ENCODE assay signal across 9 cellular contexts in the genomic region with DNA sequence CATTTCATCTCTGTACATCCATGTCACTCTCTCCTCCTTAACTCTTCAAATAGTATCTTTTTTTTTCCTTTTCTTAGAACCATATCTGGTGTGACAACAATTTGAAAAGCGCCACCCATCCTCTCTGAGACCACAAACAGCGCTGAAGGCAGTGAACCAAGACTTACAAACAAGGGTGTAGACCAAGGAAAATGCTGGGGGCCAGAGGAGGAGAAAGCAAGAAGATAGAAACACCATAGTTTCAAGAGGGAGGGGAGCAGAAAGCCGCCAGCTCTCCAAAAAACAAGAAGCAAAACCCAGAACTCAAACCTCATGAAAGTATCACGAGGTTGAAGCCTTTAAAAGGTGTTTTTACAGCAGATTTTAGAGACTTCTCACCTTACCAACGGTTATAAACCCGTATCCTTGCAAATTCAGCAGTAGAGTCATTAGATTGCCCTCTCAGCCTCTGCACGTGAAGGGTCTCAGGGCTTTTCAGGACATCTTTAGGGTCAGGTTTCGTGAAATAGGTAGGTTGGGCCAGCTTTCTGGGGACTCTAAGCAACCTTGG. TPM values are rescaled to one million over a fixed set of nuclear protein-coding genes. Genes with fewer than 3 reads are reported as not detected.
A peak's percentile ranks its signal among the peaks of the same experiment; 100 is the strongest.
DNase-seq lines count a peak whose midpoint lies in the region; ATAC-seq and TF ChIP-seq lines count a peak whose summit lies in the region.
"Had no signal": no experiment of that assay in that cellular context is flagged by ENCODE, and none has a peak within 500 bp of the region (broad histone marks: within the 10 kb centered on the region; RNA-seq: fewer than 3 reads in every experiment).

No MANE protein-coding gene starts in this region.

- H3K9me2 ChIP-seq in SU-DHL-6 (replicated peaks; ENCODE audit: insufficient read depth, low read length) = no peaks in the 10 kb centered on the region

- H3K27me3 Mint-ChIP-seq in activated T-cell treated with anti-CD3 and anti-CD28 coated beads, Interleukin-2, amount 50 U/mL, for 24 hours = no peaks in the 10 kb centered on the region
- no peaks in the 10 kb centered on the region for H3K27me3 Mint-ChIP-seq in stimulated activated naive CD8-positive, alpha-beta T cell treated with anti-CD3 and anti-CD28 coated beads, Interleukin-15, Interleukin-2, amounts not matched to agents 100 ng/mL and 50 ng/mL, for 24 hours
- H3K27me3 Mint-ChIP-seq in endodermal cell (ENCODE audit: insufficient read depth) = peaks cover 7% of the 10 kb centered on the region

- H3K4me1 Mint-ChIP-seq in activated T-cell treated with anti-CD3 and anti-CD28 coated beads, Interleukin-2, amount 50 U/mL, for 24 hours (ENCODE audit: low read depth) = peaks cover 70% of the 10 kb centered on the region
- H3K4me1 Mint-ChIP-seq in stimulated activated naive CD8-positive, alpha-beta T cell treated with anti-CD3 and anti-CD28 coated beads, Interleukin-15, Interleukin-2, amounts not matched to agents 100 ng/mL and 50 ng/mL, for 24 hours (ENCODE audit: low read depth) = peaks cover 65% of the 10 kb centered on the region
- H3K4me1 Mint-ChIP-seq in endodermal cell = no peaks in the 10 kb centered on the region

- peak overlapping the region; percentile 2 for H3K4me3 ChIP-seq in SU-DHL-6 (ENCODE audit: insufficient read depth, low read length, poor library complexity, severe bottlenecking)
- no peak overlapping the region for H3K4me3 ChIP-seq in endodermal cell (ENCODE audit: low read length)

- peak overlapping the region; percentile 8 for H2AFZ ChIP-seq in SU-DHL-6 (ENCODE audit: low read depth, low read length, severe bottlenecking)

- 80 to 88% methylated on average over 5 to 8 of the region's 8 CpGs for WGBS in endodermal cell (ENCODE audit: insufficient coverage in 1 of 2, insufficient read length in 1 of 2), 2 experiments

- H3K9me3 ChIP-seq in SU-DHL-6 (ENCODE audit: insufficient read depth, low read length) (peaks cover 14% of the 10 kb centered on the region), endodermal cell (ENCODE audit: control insufficient read depth, low read length) (peaks cover 15% of the 10 kb centered on the region)

- H3K36me3 Mint-ChIP-seq in activated T-cell treated with anti-CD3 and anti-CD28 coated beads, Interleukin-2, amount 50 U/mL, for 24 hours (ENCODE audit: low read depth) = peaks cover 29% of the 10 kb centered on the region
- H3K36me3 Mint-ChIP-seq in stimulated activated naive CD8-positive, alpha-beta T cell treated with anti-CD3 and anti-CD28 coated beads, Interleukin-15, Interleukin-2, amounts not matched to agents 100 ng/mL and 50 ng/mL, for 24 hours (ENCODE audit: low read depth) = peaks cover 21% of the 10 kb centered on the region
- no peaks in the 10 kb centered on the region for H3K36me3 Mint-ChIP-seq in endodermal cell (ENCODE audit: low read depth)

- peak overlapping the region; percentile 41 for H3K4me3 Mint-ChIP-seq in activated T-cell treated with anti-CD3 and anti-CD28 coated beads, Interleukin-2, amount 50 U/mL, for 24 hours
- peak overlapping the region; percentile 68 for H3K4me3 Mint-ChIP-seq in stimulated activated naive CD8-positive, alpha-beta T cell treated with anti-CD3 and anti-CD28 coated beads, Interleukin-15, Interleukin-2, amounts not matched to agents 100 ng/mL and 50 ng/mL, for 24 hours
- H3K4me3 Mint-ChIP-seq in endodermal cell = no peak overlapping the region

- H3F3A ChIP-seq in SU-DHL-6 (ENCODE audit: insufficient read depth) = peaks cover 10% of the 10 kb centered on the region; the same call in 1 of the 2 replicates

- peak; percentile 93 for ATAC-seq in HG02938 (IDR thresholded peaks at IDR 0.05; ENCODE audit: unreplicated experiment)

- H3K4me1 ChIP-seq in endodermal cell (ENCODE audit: control insufficient read depth, insufficient read depth, low read length) = no peaks in the 10 kb centered on the region

- H3K79me2 ChIP-seq in SU-DHL-6 (ENCODE audit: insufficient read depth, low read length) = no peaks in the 10 kb centered on the region

- peak overlapping the region; percentile 45 for H3K4me2 ChIP-seq in SU-DHL-6 (ENCODE audit: low read depth, low read length, poor library complexity, severe bottlenecking)

- TF ChIP-seq CTCF in SU-DHL-6 (IDR thresholded peaks at IDR 0.05; ENCODE audit: insufficient read depth, low read length, poor library complexity, severe bottlenecking) (no peak), endodermal cell (conservative IDR thresholded peaks at IDR 0.05) (no peak)

- no peaks in the 10 kb centered on the region for H4K20me1 ChIP-seq in SU-DHL-6 (ENCODE audit: low read depth, low read length)

- H3K27ac Mint-ChIP-seq in activated T-cell treated with anti-CD3 and anti-CD28 coated beads, Interleukin-2, amount 50 U/mL, for 24 hours = peak overlapping the region; percentile 84
- peak overlapping the region; percentile 93 for H3K27ac Mint-ChIP-seq in stimulated activated naive CD8-positive, alpha-beta T cell treated with anti-CD3 and anti-CD28 coated beads, Interleukin-15, Interleukin-2, amounts not matched to agents 100 ng/mL and 50 ng/mL, for 24 hours
- H3K27ac Mint-ChIP-seq in endodermal cell = no peak overlapping the region

- H3K27me3 ChIP-seq in SU-DHL-6 (ENCODE audit: low read length) (no peaks in the 10 kb centered on the region), endodermal cell (ENCODE audit: control insufficient read depth, insufficient read depth, low read length, poor library complexity, severe bottlenecking) (no peaks in the 10 kb centered on the region)

- peak overlapping the region; percentile 20 for H3K9ac ChIP-seq in SU-DHL-6 (ENCODE audit: low read length)
- no peak overlapping the region for H3K9ac ChIP-seq in endodermal cell (ENCODE audit: extremely low read depth, low read length, poor library complexity, severe bottlenecking)

- H3K27ac ChIP-seq in SU-DHL-6 (ENCODE audit: low read depth, low read length) (peak overlapping the region; percentile 58), endodermal cell (ENCODE audit: low read depth, low read length) (no peak overlapping the region)

- peaks cover 20% of the 10 kb centered on the region for H3K9me3 Mint-ChIP-seq in activated T-cell treated with anti-CD3 and anti-CD28 coated beads, Interleukin-2, amount 50 U/mL, for 24 hours
- H3K9me3 Mint-ChIP-seq in stimulated activated naive CD8-positive, alpha-beta T cell treated with anti-CD3 and anti-CD28 coated beads, Interleukin-15, Interleukin-2, amounts not matched to agents 100 ng/mL and 50 ng/mL, for 24 hours = peaks cover 23% of the 10 kb centered on the region
- H3K9me3 Mint-ChIP-seq in endodermal cell = peaks cover 19% of the 10 kb centered on the region

- H3K36me3 ChIP-seq in SU-DHL-6 (ENCODE audit: low read length) (peaks cover 15% of the 10 kb centered on the region), endodermal cell (ENCODE audit: control insufficient read depth, insufficient read depth, low read length) (no peaks in the 10 kb centered on the region)

- DNase-seq in activated T-cell treated with anti-CD3 and anti-CD28 coated beads, Interleukin-2, amount 50 U/mL, for 24 hours = no peak
- no peak for DNase-seq in activated T-cell treated with anti-CD3 and anti-CD28 coated beads for 4 hours
- DNase-seq in NCI-H2107 treated with DMSO at 0.1 percent for 48 hours (lab: John Stamatoyannopoulos, UW; ENCODE audit: unreplicated experiment) = no peak
- no peak for DNase-seq in NCI-H1105 treated with DMSO at 0.1 percent for 48 hours (lab: John Stamatoyannopoulos, UW)
- no peak for DNase-seq in endodermal cell
- DNase-seq: NCI-H69 had no signal

RNA-seq across cellular contexts. Expression of a gene that starts 13.3 kb away (rescaled TPM):
- total RNA-seq in endodermal cell = 10 to 100 TPM in 1 of 2 donors, 1 to 10 TPM in 1; 9.3 to 10.4 TPM
- polyA plus RNA-seq in endodermal cell (2013, experiment 1 of 2) = 7.0 TPM
- 6.5 TPM for polyA plus RNA-seq in endodermal cell (2013, experiment 2 of 2)
